In the genomic region with DNA sequence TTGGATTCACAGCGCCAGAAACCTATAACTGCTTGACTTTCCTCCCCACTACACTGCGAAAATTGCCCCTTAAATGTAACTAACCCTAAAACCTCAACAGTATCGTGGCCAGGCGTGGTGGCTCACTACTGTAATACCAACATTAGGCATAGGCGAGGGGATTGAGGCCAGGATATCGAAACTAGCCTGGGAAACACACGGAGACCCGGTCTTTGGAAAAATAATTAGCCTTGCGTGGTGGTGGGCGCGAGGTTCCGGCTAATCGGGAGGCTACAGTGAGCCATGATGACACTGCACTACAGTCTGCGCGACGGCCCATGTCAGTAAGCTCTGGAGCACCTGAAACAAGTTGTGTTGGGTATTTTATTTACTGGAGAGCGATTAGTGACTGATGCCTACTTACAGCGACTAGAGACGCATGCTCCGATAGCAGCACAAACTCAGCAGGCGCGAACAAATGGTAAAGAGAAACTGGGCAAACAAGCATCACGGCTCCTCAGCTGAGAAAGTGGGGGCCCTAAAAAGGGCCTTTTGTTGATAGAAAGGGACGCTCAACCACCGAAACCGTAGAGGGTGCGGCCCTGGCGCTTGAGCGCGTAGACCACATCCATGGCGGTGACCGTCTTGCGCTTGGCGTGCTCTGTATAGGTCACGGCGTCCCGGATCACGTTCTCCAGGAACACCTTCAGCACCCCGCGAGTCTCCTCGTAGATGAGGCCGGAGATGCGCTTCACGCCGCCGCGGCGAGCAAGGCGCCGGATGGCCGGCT, we compare ENCODE assay signal across 8 cellular contexts.
DNase-seq lines count a peak whose midpoint lies in the region; ATAC-seq and TF ChIP-seq lines count a peak whose summit lies in the region.
"Not testable (repeated sequence)": the region's sequence is repeated elsewhere in the genome, so short reads cannot be mapped to it uniquely, and the experiment has no call there.

No MANE protein-coding gene starts in this region.

- peaks cover 15% of the 10 kb centered on the region for H3F3A ChIP-seq in smooth muscle cell (ENCODE audit: low read depth)

- H3K4me3 ChIP-seq in coronary artery (peak overlapping the region; percentile 67), smooth muscle cell (peak overlapping the region; percentile 56)

- H3K36me3 ChIP-seq in smooth muscle cell (ENCODE audit: low read depth), result not testable (repeated sequence)

- H3K9ac ChIP-seq in smooth muscle cell (ENCODE audit: low read depth), result peak overlapping the region; percentile 53

- intact Hi-C loops in left colon (cut with DNase I, micrococcal nuclease), result not testable (repeated sequence)

- not testable (repeated sequence) for H4K20me1 ChIP-seq in smooth muscle cell (ENCODE audit: low read depth)

- peak; percentile 57 for ATAC-seq in GM19372 (IDR thresholded peaks at IDR 0.05; ENCODE audit: low read depth, unreplicated experiment)
- peak; percentile 17 for ATAC-seq in HG03097 (IDR thresholded peaks at IDR 0.05; ENCODE audit: low FRiP score, unreplicated experiment)
- peak; percentile 74 for ATAC-seq in left colon

- H3K27ac ChIP-seq in coronary artery (peak overlapping the region; percentile 10 to 81), smooth muscle cell (ENCODE audit: low read depth) (peak overlapping the region; percentile 75)

- H3K9me3 ChIP-seq in smooth muscle cell (replicated peaks; ENCODE audit: low read depth), result not testable (repeated sequence)

- DNase-seq in COR-L47 (lab: John Stamatoyannopoulos, UW) (peak; percentile 43), NCI-H69 (lab: John Stamatoyannopoulos, UW) (peak; percentile 61), left colon (peak in 1 of 2 donors; percentile 46)
- DNase-seq in activated CD4-positive, alpha-beta T cell treated with anti-CD3 and anti-CD28 coated beads for 48 hours, result peak; percentile 67
- DNase-seq in coronary artery (ENCODE audit: low spot score); smooth muscle cell (lab: John Stamatoyannopoulos, UW; ENCODE audit: unreplicated experiment): not testable (repeated sequence)

- TF ChIP-seq CTCF in coronary artery (IDR thresholded peaks at IDR 0.05); smooth muscle cell (IDR thresholded peaks at IDR 0.05; ENCODE audit: borderline replicate concordance, insufficient read depth, poor library complexity, severe bottlenecking): not testable (repeated sequence)

- H2AFZ ChIP-seq in smooth muscle cell (ENCODE audit: low read depth), result peak overlapping the region; percentile 59

- peak overlapping the region; percentile 84 for H3K4me2 ChIP-seq in smooth muscle cell

- 3% methylated on average over 28 of the region's 51 CpGs for WGBS in smooth muscle cell (ENCODE audit: low lambda C conversion rate)

- peaks cover 19% of the 10 kb centered on the region for H3K79me2 ChIP-seq in smooth muscle cell (ENCODE audit: low read depth)

- H3K27me3 ChIP-seq in smooth muscle cell (ENCODE audit: low read depth), result not testable (repeated sequence)

- H3K4me1 ChIP-seq in smooth muscle cell (ENCODE audit: low read depth), result peaks cover 13% of the 10 kb centered on the region

Comparison
In these comparisons a context has a peak if more than half of its experiments do, and no peak if none do; other contexts are left out.
1. ATAC-seq: peak in every context shown above with its lines; median percentile 74 in left colon; 57 in GM19372; 17 in HG03097.